1 cellular context compared by ENCODE assay signal in the genomic region with DNA sequence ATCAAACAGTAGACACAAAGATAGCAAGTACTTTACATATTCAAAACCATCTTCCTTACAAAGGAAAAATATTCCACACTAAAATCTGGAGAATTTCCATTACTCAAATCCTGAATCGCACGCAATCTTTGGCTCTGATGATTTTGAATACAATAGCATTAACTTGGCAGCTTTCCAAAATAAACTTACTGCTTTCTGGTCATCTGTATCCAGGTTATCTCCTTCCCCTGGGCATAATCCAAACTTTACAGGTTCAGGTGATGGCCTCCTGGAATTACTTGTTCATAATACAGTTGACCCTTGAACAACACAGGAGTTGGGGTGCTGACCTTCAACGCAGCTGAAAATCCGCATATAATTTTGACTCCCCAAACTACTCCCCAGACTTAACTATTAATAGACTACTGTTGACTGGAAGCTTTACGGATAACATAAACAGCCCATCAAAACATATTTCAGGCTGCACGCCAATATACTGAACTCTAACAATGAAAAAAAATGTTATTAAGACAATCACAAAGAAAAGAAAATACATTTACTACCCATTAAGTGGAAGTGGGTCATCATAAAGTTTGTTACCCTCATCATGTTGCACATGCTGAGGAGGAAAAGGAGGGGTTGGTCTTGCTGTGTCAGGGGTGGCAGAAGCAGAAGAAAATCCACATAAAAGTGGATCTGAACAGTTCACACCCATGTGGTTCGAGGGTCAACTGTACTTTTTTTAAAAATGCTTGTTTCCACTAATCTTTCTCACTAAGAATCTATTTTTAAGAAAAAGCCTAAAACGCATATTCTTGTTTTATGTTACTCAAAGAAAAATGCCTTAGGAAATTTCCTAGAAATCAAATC.
A peak's percentile ranks its signal among the peaks of the same experiment; 100 is the strongest.
TF ChIP-seq lines count a peak whose summit lies in the region.

No MANE protein-coding gene starts in this region.

TF ChIP-seq in HEK293, 187 proteins besides CTCF, POLR2A, EP300 and RAD21 (continued from another document):
- TF ChIP-seq ZBTB49 (tag by site-specific recombination; IDR thresholded peaks at IDR 0.05; ENCODE audit: low read depth) (no peak), PATZ1 (tag by site-specific recombination; IDR thresholded peaks at IDR 0.05) (0 out of 2 replicates have a peak, but pooled peaks have one; percentile 22), ZNF423 (tag by site-specific recombination; IDR thresholded peaks at IDR 0.05) (no peak), ZNF626 (tag by site-specific recombination; IDR thresholded peaks at IDR 0.05) (no peak), ZNF18 (tag by site-specific recombination; IDR thresholded peaks at IDR 0.05) (peak; percentile 63; the same call in 1 of the 2 replicates)
- TF ChIP-seq, protein P1, sequence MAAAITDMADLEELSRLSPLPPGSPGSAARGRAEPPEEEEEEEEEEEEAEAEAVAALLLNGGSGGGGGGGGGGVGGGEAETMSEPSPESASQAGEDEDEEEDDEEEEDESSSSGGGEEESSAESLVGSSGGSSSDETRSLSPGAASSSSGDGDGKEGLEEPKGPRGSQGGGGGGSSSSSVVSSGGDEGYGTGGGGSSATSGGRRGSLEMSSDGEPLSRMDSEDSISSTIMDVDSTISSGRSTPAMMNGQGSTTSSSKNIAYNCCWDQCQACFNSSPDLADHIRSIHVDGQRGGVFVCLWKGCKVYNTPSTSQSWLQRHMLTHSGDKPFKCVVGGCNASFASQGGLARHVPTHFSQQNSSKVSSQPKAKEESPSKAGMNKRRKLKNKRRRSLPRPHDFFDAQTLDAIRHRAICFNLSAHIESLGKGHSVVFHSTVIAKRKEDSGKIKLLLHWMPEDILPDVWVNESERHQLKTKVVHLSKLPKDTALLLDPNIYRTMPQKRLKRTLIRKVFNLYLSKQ (tag by site-specific recombination; IDR thresholded peaks at IDR 0.05; ENCODE audit: borderline replicate concordance): no peak
- TF ChIP-seq, protein P2, sequence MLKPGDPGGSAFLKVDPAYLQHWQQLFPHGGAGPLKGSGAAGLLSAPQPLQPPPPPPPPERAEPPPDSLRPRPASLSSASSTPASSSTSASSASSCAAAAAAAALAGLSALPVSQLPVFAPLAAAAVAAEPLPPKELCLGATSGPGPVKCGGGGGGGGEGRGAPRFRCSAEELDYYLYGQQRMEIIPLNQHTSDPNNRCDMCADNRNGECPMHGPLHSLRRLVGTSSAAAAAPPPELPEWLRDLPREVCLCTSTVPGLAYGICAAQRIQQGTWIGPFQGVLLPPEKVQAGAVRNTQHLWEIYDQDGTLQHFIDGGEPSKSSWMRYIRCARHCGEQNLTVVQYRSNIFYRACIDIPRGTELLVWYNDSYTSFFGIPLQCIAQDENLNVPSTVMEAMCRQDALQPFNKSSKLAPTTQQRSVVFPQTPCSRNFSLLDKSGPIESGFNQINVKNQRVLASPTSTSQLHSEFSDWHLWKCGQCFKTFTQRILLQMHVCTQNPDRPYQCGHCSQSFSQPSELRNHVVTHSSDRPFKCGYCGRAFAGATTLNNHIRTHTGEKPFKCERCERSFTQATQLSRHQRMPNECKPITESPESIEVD (tag by site-specific recombination; IDR thresholded peaks at IDR 0.05): 0 out of 2 replicates have a peak, but pooled peaks have one; percentile 61
- TF ChIP-seq, protein P3, sequence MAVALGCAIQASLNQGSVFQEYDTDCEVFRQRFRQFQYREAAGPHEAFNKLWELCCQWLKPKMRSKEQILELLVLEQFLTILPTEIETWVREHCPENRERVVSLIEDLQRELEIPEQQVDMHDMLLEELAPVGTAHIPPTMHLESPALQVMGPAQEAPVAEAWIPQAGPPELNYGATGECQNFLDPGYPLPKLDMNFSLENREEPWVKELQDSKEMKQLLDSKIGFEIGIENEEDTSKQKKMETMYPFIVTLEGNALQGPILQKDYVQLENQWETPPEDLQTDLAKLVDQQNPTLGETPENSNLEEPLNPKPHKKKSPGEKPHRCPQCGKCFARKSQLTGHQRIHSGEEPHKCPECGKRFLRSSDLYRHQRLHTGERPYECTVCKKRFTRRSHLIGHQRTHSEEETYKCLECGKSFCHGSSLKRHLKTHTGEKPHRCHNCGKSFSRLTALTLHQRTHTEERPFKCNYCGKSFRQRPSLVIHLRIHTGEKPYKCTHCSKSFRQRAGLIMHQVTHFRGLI (tag by site-specific recombination; IDR thresholded peaks at IDR 0.05): no peak
